Comparison of ENCODE assay signal across 28 cellular contexts in the genomic region with DNA sequence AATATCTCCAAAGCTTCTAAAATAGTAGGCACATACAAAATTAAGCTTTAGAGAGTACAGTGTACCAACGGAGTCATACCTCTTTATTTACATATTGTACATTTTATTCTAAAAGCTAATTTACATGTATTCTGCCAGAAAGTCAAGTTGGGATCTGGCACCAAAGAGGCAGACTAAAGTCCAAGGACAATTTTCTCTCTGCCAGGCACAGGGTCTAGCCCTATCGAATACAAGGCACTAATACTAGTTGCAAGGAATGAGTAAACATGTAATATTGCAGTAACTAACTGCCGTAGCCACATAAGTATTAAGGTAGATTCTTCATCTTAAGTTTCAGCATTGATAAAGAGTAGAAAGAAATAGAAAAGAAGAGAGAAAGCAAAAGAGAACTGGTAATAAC.
"Had no signal": no experiment of that assay in that cellular context is flagged by ENCODE, and none has a peak within 500 bp of the region (broad histone marks: within the 10 kb centered on the region; RNA-seq: fewer than 3 reads in every experiment).

No MANE protein-coding gene starts in this region.

- H3K4me1 ChIP-seq: neural progenitor cell, parathyroid adenoma, suprapubic skin, testis, tibial artery, uterus had no signal

- ATAC-seq: natural killer cell; psoas muscle; right cardiac atrium; sciatic nerve; stimulated activated memory B cell treated with anti-CD40 and anti-IgM and Interleukin-4, amounts not matched to agents 10 μg/mL and 1 μg/mL and 100 μg/mL, for 72 hours; stimulated activated naive CD8-positive, alpha-beta T cell treated with anti-CD3 and anti-CD28 coated beads, Interleukin-15, amount 100 ng/mL, for 72 hours; stimulated activated naive CD8-positive, alpha-beta T cell treated with anti-CD3 and anti-CD28 coated beads, Interleukin-15, Interleukin-2, amounts not matched to agents 100 U/mL and 50 U/mL, for 24 hours; upper lobe of right lung had no signal

- H3K4me2 ChIP-seq: neural progenitor cell, smooth muscle cell had no signal

- H3K9ac ChIP-seq: neural progenitor cell, parathyroid adenoma had no signal

- DNase-seq: natural killer cell; occipital lobe; ovary; posterior cingulate gyrus; psoas muscle; right cardiac atrium; spleen; stimulated activated CD4-positive, alpha-beta T cell treated with anti-CD3 and anti-CD28 coated beads, Interleukin-12 subunit alpha, Interleukin-12 subunit beta, amount 100 ng/mL, for 4 hours; stimulated activated CD4-positive, alpha-beta T cell treated with anti-CD3 and anti-CD28 coated beads, Interleukin-1b, Interleukin-23, amount 100 ng/mL, for 48 hours; stimulated activated CD4-positive, alpha-beta T cell treated with anti-CD3 and anti-CD28 coated beads, Interleukin-4, amount 100 ng/mL, for 1 hour; stimulated activated CD4-positive, alpha-beta T cell treated with anti-CD3 and anti-CD28 coated beads, Interleukin-4, amount 100 ng/mL, for 4 hours; stimulated activated CD8-positive, alpha-beta memory T cell treated with anti-CD3 and anti-CD28 coated beads, Interleukin-4, amount 100 ng/mL, for 48 hours; stimulated activated naive CD4-positive, alpha-beta T cell; stimulated activated naive CD8-positive, alpha-beta T cell treated with anti-CD3 and anti-CD28 coated beads, Interleukin-15, amount 100 ng/mL, for 72 hours; stimulated activated naive CD8-positive, alpha-beta T cell treated with anti-CD3 and anti-CD28 coated beads, Interleukin-15, Interleukin-2, amounts not matched to agents 100 U/mL and 50 U/mL, for 24 hours; substantia nigra; testis; tibial artery; transverse colon; upper lobe of right lung; uterus had no signal

- H3K27me3 ChIP-seq: neural progenitor cell, ovary, spleen, suprapubic skin, testis, tibial artery, transverse colon, upper lobe of right lung, uterus had no signal

- H3K79me2 ChIP-seq: parathyroid adenoma had no signal

- H3K4me3 ChIP-seq: neural progenitor cell, ovary, psoas muscle, skin epidermis, smooth muscle cell, spleen, suprapubic skin, testis, tibial artery, transverse colon, upper lobe of right lung, uterus had no signal

- H3K9me3 ChIP-seq: ovary, psoas muscle, suprapubic skin, testis, tibial artery, transverse colon, upper lobe of right lung had no signal

- H3K36me3 ChIP-seq: neural progenitor cell, ovary, spleen, suprapubic skin, tibial artery, transverse colon, upper lobe of right lung, uterus had no signal

- H2AFZ ChIP-seq: neural progenitor cell, parathyroid adenoma had no signal

- H3K27ac ChIP-seq: neural progenitor cell, ovary, parathyroid adenoma, psoas muscle, skin epidermis, spleen, suprapubic skin, testis, tibial artery, transverse colon, upper lobe of right lung, uterus had no signal
